In the genomic region with DNA sequence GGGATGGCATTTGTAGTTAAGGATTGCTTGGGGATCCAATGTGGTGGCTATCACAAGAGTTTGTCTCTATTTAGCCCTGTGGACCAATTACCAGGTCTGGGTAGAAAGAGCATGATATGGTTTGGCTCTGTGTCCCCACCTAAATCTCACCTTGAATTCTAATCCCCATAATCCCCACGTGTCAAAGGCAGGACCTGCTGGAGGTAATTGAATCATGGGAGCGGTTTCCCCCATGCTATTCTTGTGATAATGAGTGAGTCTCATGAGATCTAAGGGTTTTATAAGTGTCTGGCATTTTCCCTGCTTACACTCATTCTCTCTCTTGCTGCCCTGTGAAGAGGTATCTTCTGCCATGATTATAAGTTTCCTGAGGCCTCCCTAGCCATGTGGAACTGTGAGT, we compare ENCODE assay signal across 2 cellular contexts.
TF ChIP-seq lines count a peak whose summit lies in the region.

No MANE protein-coding gene starts in this region.

TF ChIP-seq in GM23338, 12 proteins besides CTCF, POLR2A, EP300 and RAD21 (continues in another document):
- TF ChIP-seq EZH2 (IDR thresholded peaks at IDR 0.05; ENCODE audit: low read depth, unreplicated experiment), result no peak
- TF ChIP-seq POLR2AphosphoS5 (IDR thresholded peaks at IDR 0.05; ENCODE audit: low read depth), result no peak
- no peak for TF ChIP-seq REST (IDR thresholded peaks at IDR 0.05; ENCODE audit: unreplicated experiment)
- no peak for TF ChIP-seq JUNB (IDR thresholded peaks at IDR 0.05; ENCODE audit: unreplicated experiment)
- TF ChIP-seq, protein P1, sequence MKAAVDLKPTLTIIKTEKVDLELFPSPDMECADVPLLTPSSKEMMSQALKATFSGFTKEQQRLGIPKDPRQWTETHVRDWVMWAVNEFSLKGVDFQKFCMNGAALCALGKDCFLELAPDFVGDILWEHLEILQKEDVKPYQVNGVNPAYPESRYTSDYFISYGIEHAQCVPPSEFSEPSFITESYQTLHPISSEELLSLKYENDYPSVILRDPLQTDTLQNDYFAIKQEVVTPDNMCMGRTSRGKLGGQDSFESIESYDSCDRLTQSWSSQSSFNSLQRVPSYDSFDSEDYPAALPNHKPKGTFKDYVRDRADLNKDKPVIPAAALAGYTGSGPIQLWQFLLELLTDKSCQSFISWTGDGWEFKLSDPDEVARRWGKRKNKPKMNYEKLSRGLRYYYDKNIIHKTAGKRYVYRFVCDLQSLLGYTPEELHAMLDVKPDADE (IDR thresholded peaks at IDR 0.05), result no peak
- no peak for TF ChIP-seq EZH2phosphoT487 (IDR thresholded peaks at IDR 0.05; ENCODE audit: unreplicated experiment)
- TF ChIP-seq STAT1 (IDR thresholded peaks at IDR 0.05; ENCODE audit: unreplicated experiment), result no peak
- no peak for TF ChIP-seq CREB1 (CRISPR knock-in tag; IDR thresholded peaks at IDR 0.05; ENCODE audit: low read depth)
- TF ChIP-seq ZNF462 (CRISPR knock-in tag; IDR thresholded peaks at IDR 0.05), result no peak
- TF ChIP-seq ZNF114 (CRISPR knock-in tag; IDR thresholded peaks at IDR 0.05), result no peak

TF ChIP-seq in H1, 55 proteins besides CTCF, POLR2A, EP300 and RAD21:
- TF ChIP-seq SP1 (IDR thresholded peaks at IDR 0.05; ENCODE audit: low read depth, low read length) (no peak), GABPA (IDR thresholded peaks at IDR 0.05; ENCODE audit: borderline replicate concordance, insufficient read depth, low read length) (no peak), MAFK (IDR thresholded peaks at IDR 0.05; ENCODE audit: low read depth, low read length) (no peak), SRF (IDR thresholded peaks at IDR 0.05; ENCODE audit: low read depth, low read length) (no peak), SIN3A (conservative IDR thresholded peaks at IDR 0.05 in 1 of 2, IDR thresholded peaks at IDR 0.05 in 1 of 2; ENCODE audit: low read depth in 1 of 2, low read length in 2 of 2) (no peak), JUN (IDR thresholded peaks at IDR 0.05; ENCODE audit: low read depth, low read length) (no peak), KDM1A (IDR thresholded peaks at IDR 0.05; ENCODE audit: borderline replicate concordance, low read length) (no peak)
